In genomic region chr1:229621663-229622062, GRCh38 we compare ENCODE assay signal across 19 cellular contexts. TPM values are rescaled to one million over a fixed set of nuclear protein-coding genes. Genes with fewer than 3 reads are reported as not detected.
DNase-seq lines count a peak whose midpoint lies in the region; ATAC-seq and TF ChIP-seq lines count a peak whose summit lies in the region.
"Had no signal": no experiment of that assay in that cellular context is flagged by ENCODE, and none has a peak within 500 bp of the region (broad histone marks: within the 10 kb centered on the region; RNA-seq: fewer than 3 reads in every experiment).

No MANE protein-coding gene starts in this region.

- TF ChIP-seq POLR2A in breast epithelium (IDR thresholded peaks at IDR 0.05) (no peak), erythroblast (IDR thresholded peaks at IDR 0.05; ENCODE audit: low read length) (no peak)

- ATAC-seq in GM19452 (IDR thresholded peaks at IDR 0.05; ENCODE audit: unreplicated experiment) = no peak
- ATAC-seq: Right ventricle myocardium inferior had no signal

- H3K4me3 ChIP-seq in breast epithelium (no peak overlapping the region), adipocyte (ENCODE audit: low read length) (no peak overlapping the region), fibroblast of mammary gland (ENCODE audit: control insufficient read depth, low read depth, low read length) (no peak overlapping the region), WERI-Rb-1 (ENCODE audit: low read depth, low read length) (no peak overlapping the region)
- H3K4me3 ChIP-seq: PC-9 had no signal

- intact Hi-C loops in MCF 10A (cut with micrococcal nuclease) (no loop called here), breast epithelium (cut with DNase I; ENCODE audit: low total_unique reads) (loop anchor here (10.0 kb wide), 1 partner anchor 67 kb away; the partner anchor contains the start of gene ABCB10)

- H3K27ac ChIP-seq in breast epithelium (no peak overlapping the region), WERI-Rb-1 (no peak overlapping the region)
- H3K27ac ChIP-seq: 22Rv1, PC-9 had no signal

- BruUV-seq in MCF 10A (replicated peaks; lab: Mats Ljungman, UMichigan) = no TSS peak

- CTCF ChIA-PET in MCF 10A (lab: Yijun Ruan, JAX) = no interaction called here

- H3K4me1 ChIP-seq in breast epithelium (peaks cover 0 to 11% of the 10 kb centered on the region in 2 donors), adipocyte (ENCODE audit: control insufficient read depth, insufficient read depth, low read length) (peaks cover 38% of the 10 kb centered on the region)

- DNase-seq in MCF 10A (ENCODE audit: unreplicated experiment) = peak; percentile 21
- DNase-seq in breast epithelium (ENCODE audit: low spot score in 2 of 2) = no peak
- peak; percentile 28 for DNase-seq in adipocyte (ENCODE audit: low read depth)
- peak; percentile 25 for DNase-seq in fibroblast of mammary gland (ENCODE audit: low read depth)
- no peak for DNase-seq in WERI-Rb-1
- DNase-seq in NCI-H748 treated with DMSO at 0.1 percent for 48 hours (lab: John Stamatoyannopoulos, UW) = no peak
- DNase-seq in erythroblast (lab: John Stamatoyannopoulos, UW) = no peak
- DNase-seq: DMS79 treated with DMSO at 0.1 percent for 48 hours, GDM1, H9, NCI-H187 treated with DMSO at 0.1 percent for 48 hours, NCI-H226, NCI-H524, PC-9 had no signal

- no peaks in the 10 kb centered on the region for H3K27me3 Mint-ChIP-seq in MCF 10A (ENCODE audit: insufficient read depth, unreplicated experiment)
- H3K27me3 Mint-ChIP-seq: IgD-negative memory B cell had no signal

- H3K27me3 ChIP-seq in breast epithelium (no peaks in the 10 kb centered on the region), adipocyte (replicated peaks; ENCODE audit: control insufficient read depth, insufficient read depth, low read length) (no peaks in the 10 kb centered on the region), WERI-Rb-1 (ENCODE audit: insufficient read depth, low read depth, severe bottlenecking) (no peaks in the 10 kb centered on the region)

- H3K36me3 ChIP-seq in breast epithelium = no peaks in the 10 kb centered on the region
- H3K36me3 ChIP-seq in adipocyte (ENCODE audit: control insufficient read depth, insufficient read depth, low read length, severe bottlenecking) = no peaks in the 10 kb centered on the region
- no peaks in the 10 kb centered on the region for H3K36me3 ChIP-seq in WERI-Rb-1

- no peak overlapping the region for H3K4me3 Mint-ChIP-seq in MCF 10A (ENCODE audit: unreplicated experiment)
- H3K4me3 Mint-ChIP-seq: CD14-positive monocyte, H9 had no signal

- no peak overlapping the region for H3K9ac ChIP-seq in adipocyte (ENCODE audit: low read length)

- TF ChIP-seq CTCF in MCF 10A (IDR thresholded peaks at IDR 0.05; ENCODE audit: unreplicated experiment) (no peak), breast epithelium (IDR thresholded peaks at IDR 0.05) (no peak), fibroblast of mammary gland (conservative IDR thresholded peaks at IDR 0.05; ENCODE audit: control insufficient read depth, insufficient read depth, low read depth, low read length) (no peak), WERI-Rb-1 (IDR thresholded peaks at IDR 0.05; ENCODE audit: low read depth, low read length) (no peak)

- H3K36me3 Mint-ChIP-seq in MCF 10A (ENCODE audit: insufficient read depth, unreplicated experiment) = no peaks in the 10 kb centered on the region
- H3K36me3 Mint-ChIP-seq: IgD-negative memory B cell had no signal

- peaks cover 46% of the 10 kb centered on the region for H3K4me1 Mint-ChIP-seq in MCF 10A (ENCODE audit: insufficient read depth, unreplicated experiment)

- H3K9me3 ChIP-seq in breast epithelium = no peaks in the 10 kb centered on the region
- no peaks in the 10 kb centered on the region for H3K9me3 ChIP-seq in adipocyte (ENCODE audit: control insufficient read depth, low read length)
- no peaks in the 10 kb centered on the region for H3K9me3 ChIP-seq in WERI-Rb-1 (ENCODE audit: severe bottlenecking)

- H3K9me3 Mint-ChIP-seq in MCF 10A (ENCODE audit: unreplicated experiment) = no peaks in the 10 kb centered on the region
- H3K9me3 Mint-ChIP-seq: CD14-positive monocyte, H9, IgD-negative memory B cell had no signal

- peak overlapping the region; percentile 7 for H3K27ac Mint-ChIP-seq in MCF 10A (ENCODE audit: low read depth, unreplicated experiment)
- H3K27ac Mint-ChIP-seq: H9, IgD-negative memory B cell had no signal

- POLR2A ChIA-PET in MCF 10A (lab: Yijun Ruan, JAX) = interaction anchor here (1.7 to 15.3 kb wide), 3 partner anchors 39 to 63 kb away, joined by 5 to 375 read pairs (median 61); partner anchors contain the start of gene ABCB10

RNA-seq across cellular contexts. Expression of gene TAF5L, which starts 4.3 kb away (rescaled TPM):
- 31.8 and 37.6 TPM in 2 replicates for total RNA-seq in MCF 10A (2022)
- total RNA-seq in breast epithelium = 10 to 100 TPM; 15.4 to 18.3 (median 16.3) TPM

RNA-seq across cellular contexts. Expression of gene URB2, which starts 4.4 kb away (rescaled TPM):
- total RNA-seq in MCF 10A (2022) = 25.8 and 35.5 TPM in 2 replicates
- 10 to 100 TPM in 2 of 3 donors, 1 to 10 TPM in 1; 9.3 to 14.1 (median 12.7) TPM for total RNA-seq in breast epithelium

Comparison
In these comparisons a context has a peak if more than half of its experiments do, and no peak if none do; other contexts are left out.
1. DNase-seq: peak in MCF 10A (single experiment), adipocyte (single experiment) and fibroblast of mammary gland (single experiment); none in breast epithelium (0 of 2), WERI-Rb-1 (single experiment), NCI-H748 treated with DMSO at 0.1 percent for 48 hours (single experiment) and erythroblast (0 of 2).